In the genomic region with DNA sequence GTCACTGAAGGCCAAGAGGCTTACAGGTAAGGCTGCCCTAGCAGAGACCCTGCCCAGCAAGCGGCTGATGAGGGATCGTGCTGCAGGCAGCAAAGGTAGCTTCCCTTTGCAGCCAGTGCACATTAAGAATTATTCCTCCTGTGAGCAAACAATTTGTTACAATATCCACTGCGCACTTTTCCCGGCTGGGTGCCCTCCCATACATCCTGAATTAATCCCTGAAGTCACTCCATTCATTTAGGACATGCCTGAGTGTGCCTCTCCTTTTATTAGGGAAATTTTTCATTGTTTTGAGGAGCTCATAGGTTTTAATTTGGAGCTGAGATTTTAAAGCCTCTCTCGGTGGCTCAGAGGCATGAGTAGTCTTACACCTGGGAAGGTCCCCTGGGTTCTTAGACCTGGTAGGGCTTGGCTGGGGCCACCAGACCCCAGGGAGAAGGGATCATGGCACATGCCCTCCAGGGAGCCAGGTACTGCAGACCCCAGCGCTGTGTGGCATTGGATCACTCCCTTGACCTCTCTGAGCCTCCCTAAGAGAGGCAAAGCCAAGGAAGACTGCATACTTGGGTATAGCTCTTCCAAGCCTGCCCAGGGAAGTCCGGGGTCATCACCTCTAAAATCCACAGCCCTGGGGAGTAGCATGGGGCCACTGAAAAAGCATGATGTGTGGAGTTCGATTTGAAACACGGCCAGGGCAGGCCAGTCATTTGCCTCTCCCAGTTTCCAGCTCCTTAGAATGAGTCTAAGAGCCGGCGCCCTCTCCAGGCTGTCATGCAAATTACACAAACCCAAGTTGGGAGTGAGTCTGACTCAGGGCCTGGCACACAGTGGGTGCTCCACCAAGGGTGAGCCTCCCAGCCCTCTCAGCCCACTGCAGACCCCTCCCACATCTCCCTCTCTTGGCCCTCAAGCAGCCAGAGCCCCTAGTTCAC, we compare ENCODE assay signal across 1 cellular context.
TF ChIP-seq lines count a peak whose summit lies in the region.

No MANE protein-coding gene starts in this region.

TF ChIP-seq in GM23338, 12 proteins besides CTCF, POLR2A, EP300 and RAD21 (continued from another document):
- TF ChIP-seq, protein P1, sequence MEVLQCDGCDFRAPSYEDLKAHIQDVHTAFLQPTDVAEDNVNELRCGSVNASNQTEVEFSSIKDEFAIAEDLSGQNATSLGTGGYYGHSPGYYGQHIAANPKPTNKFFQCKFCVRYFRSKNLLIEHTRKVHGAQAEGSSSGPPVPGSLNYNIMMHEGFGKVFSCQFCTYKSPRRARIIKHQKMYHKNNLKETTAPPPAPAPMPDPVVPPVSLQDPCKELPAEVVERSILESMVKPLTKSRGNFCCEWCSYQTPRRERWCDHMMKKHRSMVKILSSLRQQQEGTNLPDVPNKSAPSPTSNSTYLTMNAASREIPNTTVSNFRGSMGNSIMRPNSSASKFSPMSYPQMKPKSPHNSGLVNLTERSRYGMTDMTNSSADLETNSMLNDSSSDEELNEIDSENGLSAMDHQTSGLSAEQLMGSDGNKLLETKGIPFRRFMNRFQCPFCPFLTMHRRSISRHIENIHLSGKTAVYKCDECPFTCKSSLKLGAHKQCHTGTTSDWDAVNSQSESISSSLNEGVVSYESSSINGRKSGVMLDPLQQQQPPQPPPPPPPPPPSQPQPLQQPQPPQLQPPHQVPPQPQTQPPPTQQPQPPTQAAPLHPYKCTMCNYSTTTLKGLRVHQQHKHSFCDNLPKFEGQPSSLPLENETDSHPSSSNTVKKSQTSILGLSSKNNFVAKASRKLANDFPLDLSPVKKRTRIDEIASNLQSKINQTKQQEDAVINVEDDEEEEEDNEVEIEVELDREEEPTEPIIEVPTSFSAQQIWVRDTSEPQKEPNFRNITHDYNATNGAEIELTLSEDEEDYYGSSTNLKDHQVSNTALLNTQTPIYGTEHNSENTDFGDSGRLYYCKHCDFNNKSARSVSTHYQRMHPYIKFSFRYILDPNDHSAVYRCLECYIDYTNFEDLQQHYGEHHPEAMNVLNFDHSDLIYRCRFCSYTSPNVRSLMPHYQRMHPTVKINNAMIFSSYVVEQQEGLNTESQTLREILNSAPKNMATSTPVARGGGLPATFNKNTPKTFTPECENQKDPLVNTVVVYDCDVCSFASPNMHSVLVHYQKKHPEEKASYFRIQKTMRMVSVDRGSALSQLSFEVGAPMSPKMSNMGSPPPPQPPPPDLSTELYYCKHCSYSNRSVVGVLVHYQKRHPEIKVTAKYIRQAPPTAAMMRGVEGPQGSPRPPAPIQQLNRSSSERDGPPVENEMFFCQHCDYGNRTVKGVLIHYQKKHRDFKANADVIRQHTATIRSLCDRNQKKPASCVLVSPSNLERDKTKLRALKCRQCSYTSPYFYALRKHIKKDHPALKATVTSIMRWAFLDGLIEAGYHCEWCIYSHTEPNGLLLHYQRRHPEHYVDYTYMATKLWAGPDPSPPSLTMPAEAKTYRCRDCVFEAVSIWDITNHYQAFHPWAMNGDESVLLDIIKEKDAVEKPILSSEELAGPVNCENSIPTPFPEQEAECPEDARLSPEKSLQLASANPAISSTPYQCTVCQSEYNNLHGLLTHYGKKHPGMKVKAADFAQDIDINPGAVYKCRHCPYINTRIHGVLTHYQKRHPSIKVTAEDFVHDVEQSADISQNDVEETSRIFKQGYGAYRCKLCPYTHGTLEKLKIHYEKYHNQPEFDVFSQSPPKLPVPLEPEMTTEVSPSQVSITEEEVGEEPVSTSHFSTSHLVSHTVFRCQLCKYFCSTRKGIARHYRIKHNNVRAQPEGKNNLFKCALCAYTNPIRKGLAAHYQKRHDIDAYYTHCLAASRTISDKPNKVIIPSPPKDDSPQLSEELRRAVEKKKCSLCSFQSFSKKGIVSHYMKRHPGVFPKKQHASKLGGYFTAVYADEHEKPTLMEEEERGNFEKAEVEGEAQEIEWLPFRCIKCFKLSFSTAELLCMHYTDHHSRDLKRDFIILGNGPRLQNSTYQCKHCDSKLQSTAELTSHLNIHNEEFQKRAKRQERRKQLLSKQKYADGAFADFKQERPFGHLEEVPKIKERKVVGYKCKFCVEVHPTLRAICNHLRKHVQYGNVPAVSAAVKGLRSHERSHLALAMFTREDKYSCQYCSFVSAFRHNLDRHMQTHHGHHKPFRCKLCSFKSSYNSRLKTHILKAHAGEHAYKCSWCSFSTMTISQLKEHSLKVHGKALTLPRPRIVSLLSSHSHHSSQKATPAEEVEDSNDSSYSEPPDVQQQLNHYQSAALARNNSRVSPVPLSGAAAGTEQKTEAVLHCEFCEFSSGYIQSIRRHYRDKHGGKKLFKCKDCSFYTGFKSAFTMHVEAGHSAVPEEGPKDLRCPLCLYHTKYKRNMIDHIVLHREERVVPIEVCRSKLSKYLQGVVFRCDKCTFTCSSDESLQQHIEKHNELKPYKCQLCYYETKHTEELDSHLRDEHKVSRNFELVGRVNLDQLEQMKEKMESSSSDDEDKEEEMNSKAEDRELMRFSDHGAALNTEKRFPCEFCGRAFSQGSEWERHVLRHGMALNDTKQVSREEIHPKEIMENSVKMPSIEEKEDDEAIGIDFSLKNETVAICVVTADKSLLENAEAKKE (CRISPR knock-in tag; IDR thresholded peaks at IDR 0.05), result no peak
- TF ChIP-seq ETS1 (IDR thresholded peaks at IDR 0.05), result no peak
